ENCODE assay signal across 17 cellular contexts in genomic region chr17:35543856-35544255, GRCh38. TPM values are rescaled to one million over a fixed set of nuclear protein-coding genes. Genes with fewer than 3 reads are reported as not detected.
DNase-seq lines count a peak whose midpoint lies in the region; ATAC-seq, FAIRE-seq and TF ChIP-seq lines count a peak whose summit lies in the region.
"Had no signal": no experiment of that assay in that cellular context is flagged by ENCODE, and none has a peak within 500 bp of the region (broad histone marks: within the 10 kb centered on the region; RNA-seq: fewer than 3 reads in every experiment).

No MANE protein-coding gene starts in this region.

- H3K27ac Mint-ChIP-seq in HFFc6: no peak overlapping the region

- no peak for FAIRE-seq in A549 (lab: Jason Lieb, UNC)
- FAIRE-seq in kidney (lab: Jason Lieb, UNC): no peak

- H3K4me2 ChIP-seq in A549: no peak overlapping the region

- DNase-seq in A549 (ENCODE audit: low read depth in 1 of 2, low spot score in 1 of 2): no peak
- DNase-seq in HFFc6: peak; percentile 35
- DNase-seq in SJSA1 (ENCODE audit: low read depth in 1 of 2, low spot score in 2 of 2): peak; percentile 74 to 93
- peak; percentile 14 for DNase-seq in ecto neural progenitor cell (ENCODE audit: low spot score)
- no peak for DNase-seq in mucosa of descending colon
- no peak for DNase-seq in kidney
- DNase-seq in kidney tubule cell (ENCODE audit: low spot score): no peak
- DNase-seq in stimulated activated CD4-positive, alpha-beta T cell treated with anti-CD3 and anti-CD28 coated beads, Interleukin-4, amount 100 ng/mL, for 4 hours: no peak
- DNase-seq: C1 segment of cervical spinal cord, Kasumi-1, NCI-H1417, NCI-H187 treated with DMSO at 0.1 percent for 48 hours, NCI-H446 had no signal

- no peak overlapping the region; the same call in 1 of the 2 replicates for H3K4me3 Mint-ChIP-seq in HFFc6

- WGBS in A549 (ENCODE audit: missing lambda C conversion rate): 36% methylated on average over 1 of the region's 1 CpG

- CTCF ChIA-PET in A549 (lab: Yijun Ruan, JAX): interaction anchor here (1.1 to 15.4 kb wide), 4 partner anchors 10 to 375 kb away, joined by 3 to 308 read pairs (median 22); no protein-coding TSS in a partner anchor

- 0 out of 2 replicates have a peak, but pooled peaks cover 5% of the 10 kb centered on the region for H3K27me3 ChIP-seq in SJSA1 (replicated peaks)

- POLR2A ChIA-PET in A549 (lab: Yijun Ruan, JAX): no interaction called here

- H3K9me3 ChIP-seq in A549: no peaks in the 10 kb centered on the region
- H3K9me3 ChIP-seq in SJSA1 (replicated peaks): no peaks in the 10 kb centered on the region
- H3K9me3 ChIP-seq in mucosa of descending colon: no peaks in the 10 kb centered on the region
- no peaks in the 10 kb centered on the region for H3K9me3 ChIP-seq in kidney (ENCODE audit: control insufficient read depth in 1 of 2, low read length in 2 of 2)
- H3K9me3 ChIP-seq: HAP-1 had no signal

- TF ChIP-seq POLR2A in A549 (IDR thresholded peaks at IDR 0.05; ENCODE audit: low read length): no peak

- no peak for TF ChIP-seq EP300 in A549 (IDR thresholded peaks at IDR 0.05)

- TF ChIP-seq CTCF in A549 (IDR thresholded peaks at IDR 0.05) (no peak), HFFc6 (IDR thresholded peaks at IDR 0.05) (no peak), mucosa of descending colon (IDR thresholded peaks at IDR 0.05) (no peak), kidney (IDR thresholded peaks at IDR 0.05; ENCODE audit: borderline replicate concordance, extremely low read depth, insufficient read depth) (no peak)

- H3K9me3 Mint-ChIP-seq in HFFc6: no peaks in the 10 kb centered on the region

- H3K4me3 ChIP-seq in A549 (no peak overlapping the region), SJSA1 (no peak overlapping the region), mucosa of descending colon (no peak overlapping the region), kidney (ENCODE audit: low read length in 2 of 2) (no peak overlapping the region)
- H3K4me3 ChIP-seq: HAP-1 had no signal

- no peak for ATAC-seq in A549
- ATAC-seq in mucosa of descending colon: no peak

- no peak for TF ChIP-seq RAD21 in A549 (conservative IDR thresholded peaks at IDR 0.05 in 1 of 2, IDR thresholded peaks at IDR 0.05 in 1 of 2)

- no peaks in the 10 kb centered on the region for H3K4me1 ChIP-seq in A549
- H3K4me1 ChIP-seq in SJSA1 (replicated peaks): peaks cover 33% of the 10 kb centered on the region
- H3K4me1 ChIP-seq in mucosa of descending colon (ENCODE audit: low read depth): no peaks in the 10 kb centered on the region
- H3K4me1 ChIP-seq in kidney (ENCODE audit: control insufficient read depth in 1 of 2, insufficient read depth in 1 of 2, low read depth in 1 of 2, low read length in 2 of 2): no peaks in the 10 kb centered on the region
- H3K4me1 ChIP-seq: HAP-1 had no signal

- H3K27ac ChIP-seq in A549 (no peak overlapping the region), SJSA1 (peak overlapping the region; percentile 13; the same call in 1 of the 2 replicates), kidney (ENCODE audit: low read depth in 2 of 2, low read length in 2 of 2) (no peak overlapping the region)
- H3K27ac ChIP-seq: 22Rv1, RWPE1 had no signal

- H3K36me3 ChIP-seq in SJSA1 (no peaks in the 10 kb centered on the region), mucosa of descending colon (ENCODE audit: low read depth) (no peaks in the 10 kb centered on the region), kidney (ENCODE audit: control insufficient read depth in 1 of 2, insufficient read depth in 2 of 2, low read length in 2 of 2) (no peaks in the 10 kb centered on the region)
- H3K36me3 ChIP-seq: HAP-1 had no signal

- intact Hi-C loops in mucosa of descending colon (cut with DNase I, micrococcal nuclease) (no loop called here), kidney (cut with DNase I) (no loop called here)

- peaks cover 14% of the 10 kb centered on the region; the same call in 1 of the 2 replicates for H3K27me3 Mint-ChIP-seq in HFFc6 (ENCODE audit: insufficient read depth)

- no peaks in the 10 kb centered on the region for H3K36me3 Mint-ChIP-seq in HFFc6 (ENCODE audit: low read depth)

- no peak overlapping the region for H3K9ac ChIP-seq in kidney (ENCODE audit: low read length in 2 of 2)

- peaks cover 36% of the 10 kb centered on the region for H3K4me1 Mint-ChIP-seq in HFFc6 (ENCODE audit: low read depth)

TF ChIP-seq in A549, 52 proteins besides CTCF, POLR2A, EP300 and RAD21:
- TF ChIP-seq USF2 (IDR thresholded peaks at IDR 0.05) (0 out of 2 replicates have a peak, but pooled peaks have one; percentile 11), JUNB (IDR thresholded peaks at IDR 0.05) (no peak)

RNA-seq across cellular contexts. Expression of gene SLFN12L, which starts 6.4 kb away (rescaled TPM):
- polyA plus RNA-seq in A549 (2011; rRNA removed) (not detected in 2 replicates), A549 (2017; fragmentation: RNase III; extraction: RNeasy Plus Mini Kit Qiagen cat#74134 plus additional on column Dnase treatment) (not detected in 3 replicates), kidney (ENCODE audit: insufficient read depth, low read depth, low replicate concordance) (0.62 TPM)
- polyA plus RNA-seq in A549 (2012; cell fraction: cytosol; rRNA removed): not detected in 2 replicates
- not detected in 2 replicates for polyA plus RNA-seq in A549 (2012; cell fraction: nucleus; rRNA removed)
- 0.10 TPM in 1 of 2 replicates, not detected in the other for polyA minus RNA-seq in A549 (2011; rRNA and poly(A)+ RNA removed)
- total RNA-seq in HFFc6 (2021; fragmentation: NEBNext Ultra II Directional; extraction: Animal tissue kit (Norgen Biotek cat#: 25700)): under 1 TPM in 4 of 6 experiments, not detected in 2; 0.13 to 0.34 (median 0.25) TPM
- 0.72 and 1.4 TPM in 2 replicates for total RNA-seq in SJSA1 (2014; rRNA removed; shearing (Covaris generic))
- total RNA-seq in mucosa of descending colon (1 to 10 TPM; 1.5 to 2.9 (median 2.9) TPM), kidney (6.2 TPM)
- total RNA-seq: SK-MEL-5 had no signal

RNA-seq across cellular contexts. Expression of gene SLFN14, which starts 16.8 kb away (rescaled TPM):
- not detected in 2 replicates for polyA plus RNA-seq in A549 (2011; rRNA removed)
- not detected in 2 replicates for polyA plus RNA-seq in A549 (2012; cell fraction: cytosol; rRNA removed)
- polyA plus RNA-seq in A549 (2012; cell fraction: nucleus; rRNA removed): not detected in 2 replicates
- polyA plus RNA-seq in A549 (2017; fragmentation: RNase III; extraction: RNeasy Plus Mini Kit Qiagen cat#74134 plus additional on column Dnase treatment): not detected in 3 replicates
- not detected in 2 replicates for polyA minus RNA-seq in A549 (2011; rRNA and poly(A)+ RNA removed)
- total RNA-seq in HFFc6 (2021; fragmentation: NEBNext Ultra II Directional; extraction: Animal tissue kit (Norgen Biotek cat#: 25700)): not detected
- not detected in 2 replicates for total RNA-seq in SJSA1 (2014; rRNA removed; shearing (Covaris generic))
- total RNA-seq in mucosa of descending colon: not detected
- 0.09 TPM for total RNA-seq in kidney
- not detected for polyA plus RNA-seq in kidney (ENCODE audit: insufficient read depth, low read depth, low replicate concordance)
- total RNA-seq: SK-MEL-5 had no signal

RNA-seq across cellular contexts. Expression of gene PEX12, which starts 34.5 kb away (rescaled TPM):
- polyA plus RNA-seq in A549 (2011; rRNA removed): 11.2 and 15.0 TPM in 2 replicates
- polyA plus RNA-seq in A549 (2012; cell fraction: cytosol; rRNA removed): 2.6 and 2.9 TPM in 2 replicates
- 2.6 and 2.7 TPM in 2 replicates for polyA plus RNA-seq in A549 (2012; cell fraction: nucleus; rRNA removed)
- 4.3 to 4.7 TPM (median 4.6 TPM) in 3 replicates for polyA plus RNA-seq in A549 (2017; fragmentation: RNase III; extraction: RNeasy Plus Mini Kit Qiagen cat#74134 plus additional on column Dnase treatment)
- polyA minus RNA-seq in A549 (2011; rRNA and poly(A)+ RNA removed): 10.3 and 10.9 TPM in 2 replicates
- 1 to 10 TPM; 6.2 to 9.0 (median 7.2) TPM for total RNA-seq in HFFc6 (2021; fragmentation: NEBNext Ultra II Directional; extraction: Animal tissue kit (Norgen Biotek cat#: 25700))
- total RNA-seq in SJSA1 (2014; rRNA removed; shearing (Covaris generic)): 4.8 and 5.8 TPM in 2 replicates
- 1 to 10 TPM; 2.8 to 4.9 (median 3.8) TPM for total RNA-seq in mucosa of descending colon
- 6.5 TPM for total RNA-seq in kidney
- 6.6 TPM for polyA plus RNA-seq in kidney (ENCODE audit: insufficient read depth, low read depth, low replicate concordance)

RNA-seq across cellular contexts. Expression of gene AP2B1, which starts 43.3 kb away (rescaled TPM):
- 278 and 309 TPM in 2 replicates for polyA plus RNA-seq in A549 (2011; rRNA removed)
- polyA plus RNA-seq in A549 (2012; cell fraction: cytosol; rRNA removed): 83.4 and 99.0 TPM in 2 replicates
- polyA plus RNA-seq in A549 (2012; cell fraction: nucleus; rRNA removed): 76.2 and 97.3 TPM in 2 replicates
- polyA plus RNA-seq in A549 (2017; fragmentation: RNase III; extraction: RNeasy Plus Mini Kit Qiagen cat#74134 plus additional on column Dnase treatment): 110 to 139 TPM (median 114 TPM) in 3 replicates
- polyA minus RNA-seq in A549 (2011; rRNA and poly(A)+ RNA removed): 339 and 362 TPM in 2 replicates
- total RNA-seq in HFFc6 (2021; fragmentation: NEBNext Ultra II Directional; extraction: Animal tissue kit (Norgen Biotek cat#: 25700)): 100 to 1,000 TPM; 168 to 196 (median 182) TPM
- 76.0 and 109 TPM in 2 replicates for total RNA-seq in SJSA1 (2014; rRNA removed; shearing (Covaris generic))
- total RNA-seq in mucosa of descending colon: 100 to 1,000 TPM; 127 to 177 (median 153) TPM
- 242 TPM for total RNA-seq in kidney
- polyA plus RNA-seq in kidney (ENCODE audit: insufficient read depth, low read depth, low replicate concordance): 74.0 TPM

Comparison
In these comparisons a context has a peak if more than half of its experiments do, and no peak if none do; other contexts are left out.
1. DNase-seq: peak in HFFc6 (single experiment), SJSA1 (2 of 2) and ecto neural progenitor cell (single experiment); none in A549 (0 of 2), mucosa of descending colon (0 of 3), kidney (single experiment), kidney tubule cell (single experiment) and stimulated activated CD4-positive, alpha-beta T cell treated with anti-CD3 and anti-CD28 coated beads, Interleukin-4, amount 100 ng/mL, for 4 hours (0 of 2).